25 cellular contexts compared by ENCODE assay signal in the genomic region with DNA sequence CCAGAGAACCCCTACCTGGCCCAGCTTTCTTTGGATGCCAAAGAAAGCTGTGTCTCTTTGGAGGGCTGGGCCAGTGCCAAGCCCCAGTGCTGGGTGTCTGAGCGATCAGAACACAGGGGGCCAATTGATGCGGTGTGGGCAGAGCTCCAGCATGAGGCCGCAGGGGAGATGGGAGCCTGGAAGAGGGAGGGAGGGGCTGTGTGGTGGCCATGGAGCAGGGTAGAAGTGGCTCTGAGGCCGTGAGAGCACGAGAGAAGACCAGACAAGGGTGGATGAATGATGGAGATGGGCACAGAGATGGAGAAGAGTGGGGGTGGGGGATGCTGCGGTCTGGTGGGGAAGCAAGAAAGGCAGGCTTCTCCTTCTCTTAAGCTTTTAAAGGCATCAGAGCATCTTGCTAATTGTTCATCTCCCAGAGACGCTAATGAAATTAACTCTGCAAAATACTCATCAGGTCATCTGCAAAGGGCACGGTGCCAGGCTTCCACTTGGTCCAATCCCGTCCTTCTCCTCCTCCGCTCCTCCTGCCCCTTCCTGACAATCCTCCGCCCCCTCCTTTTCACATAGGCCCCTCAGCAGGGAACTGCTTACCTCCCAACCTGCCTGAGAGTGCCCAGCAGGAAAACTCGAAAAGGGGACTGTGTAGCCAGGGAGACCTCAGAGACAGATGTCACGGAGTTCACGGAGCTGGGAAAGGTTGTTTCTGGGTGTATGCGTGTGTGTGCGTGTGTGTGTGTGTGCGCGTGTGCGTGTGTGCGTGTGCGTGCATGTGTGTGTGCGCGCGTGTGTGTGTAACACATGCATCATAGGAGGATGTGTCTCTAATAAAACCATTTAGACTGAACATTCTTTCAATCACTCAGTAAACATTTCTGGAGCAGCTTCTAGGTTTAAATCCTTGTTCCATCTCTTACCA. TPM values are rescaled to one million over a fixed set of nuclear protein-coding genes. Genes with fewer than 3 reads are reported as not detected.
A peak's percentile ranks its signal among the peaks of the same experiment; 100 is the strongest.
DNase-seq lines count a peak whose midpoint lies in the region; ATAC-seq and TF ChIP-seq lines count a peak whose summit lies in the region.
"Had no signal": no experiment of that assay in that cellular context is flagged by ENCODE, and none has a peak within 500 bp of the region (broad histone marks: within the 10 kb centered on the region; RNA-seq: fewer than 3 reads in every experiment).

No MANE protein-coding gene starts in this region.

- H3K36me3 Mint-ChIP-seq in brain = no peaks in the 10 kb centered on the region
- H3K36me3 Mint-ChIP-seq: activated naive CD4-positive, alpha-beta T cell treated with anti-CD3 and anti-CD28 coated beads, Interleukin-2, amount 50 U/mL, for 24 hours; naive thymus-derived CD4-positive, alpha-beta T cell had no signal

- H3K27me3 Mint-ChIP-seq in brain = peaks cover 37% of the 10 kb centered on the region

- no peaks in the 10 kb centered on the region for H3K36me3 ChIP-seq in heart right ventricle
- H3K36me3 ChIP-seq: cardiac muscle cell, transverse colon had no signal

- H3K27ac ChIP-seq in heart right ventricle = no peak overlapping the region
- H3K27ac ChIP-seq: cardiac muscle cell, foreskin keratinocyte, hepatocyte, HL-60, RWPE1, skin epidermis, transverse colon had no signal

- H3K4me3 Mint-ChIP-seq in brain = no peak overlapping the region
- H3K4me3 Mint-ChIP-seq: activated naive CD4-positive, alpha-beta T cell treated with anti-CD3 and anti-CD28 coated beads, Interleukin-2, amount 50 U/mL, for 24 hours; activated T-helper 17 cell treated with anti-CD3 and anti-CD28 coated beads, Interleukin-2, amount 50 U/mL, for 72 hours; H9; naive thymus-derived CD4-positive, alpha-beta T cell had no signal

- no peak overlapping the region for H3K4me3 ChIP-seq in heart right ventricle
- H3K4me3 ChIP-seq: cardiac muscle cell, hepatocyte, skin epidermis, transverse colon had no signal

- no peak for TF ChIP-seq CTCF in brain (conservative IDR thresholded peaks at IDR 0.05)
- no peak for TF ChIP-seq CTCF in heart right ventricle (IDR thresholded peaks at IDR 0.05)

- no peaks in the 10 kb centered on the region for H3K9me3 ChIP-seq in heart right ventricle
- H3K9me3 ChIP-seq: transverse colon had no signal

- ATAC-seq in heart right ventricle = no peak
- ATAC-seq: activated T-helper 17 cell treated with anti-CD3 and anti-CD28 coated beads, Interleukin-2, amount 50 U/mL, for 72 hours; left colon; naive thymus-derived CD4-positive, alpha-beta T cell had no signal

- H3K4me1 ChIP-seq in heart right ventricle = no peaks in the 10 kb centered on the region
- H3K4me1 ChIP-seq: foreskin keratinocyte, transverse colon had no signal

- H3K4me1 Mint-ChIP-seq in brain = peaks cover 15% of the 10 kb centered on the region
- H3K4me1 Mint-ChIP-seq: activated naive CD4-positive, alpha-beta T cell treated with anti-CD3 and anti-CD28 coated beads, Interleukin-2, amount 50 U/mL, for 24 hours; activated T-helper 17 cell treated with anti-CD3 and anti-CD28 coated beads, Interleukin-2, amount 50 U/mL, for 72 hours; naive thymus-derived CD4-positive, alpha-beta T cell had no signal

- intact Hi-C loops in heart right ventricle (cut with DNase I) = no loop called here

- WGBS in heart right ventricle, 2 donors = 56 to 57% methylated on average over 24 of the region's 24 CpGs

- peaks cover 0 to 70% (median 50%) of the 10 kb centered on the region in 7 donors for H3K27me3 ChIP-seq in heart right ventricle

- DNase-seq in DMS79 treated with DMSO at 0.1 percent for 48 hours (lab: John Stamatoyannopoulos, UW) = peak; percentile 59
- DNase-seq in NCI-H1092 (lab: John Stamatoyannopoulos, UW) = peak; percentile 80
- peak; percentile 95 for DNase-seq in NCI-H345 (lab: John Stamatoyannopoulos, UW)
- no peak for DNase-seq in T1000 (lab: John Stamatoyannopoulos, UW)
- no peak for DNase-seq in RKO (ENCODE audit: low spot score)
- no peak for DNase-seq in heart right ventricle
- DNase-seq: cortex of kidney; foreskin keratinocyte; GF-D8; NCI-H510A treated with DMSO at 0.1 percent for 48 hours; stimulated activated CD4-positive, alpha-beta T cell treated with anti-CD3 and anti-CD28 coated beads, Interleukin-1b, Interleukin-23, amount 100 ng/mL, for 48 hours; transverse colon had no signal

- peaks cover 0 to 9% (median 0%) of the 10 kb centered on the region in 5 experiments for H3K9me3 Mint-ChIP-seq in brain
- H3K9me3 Mint-ChIP-seq: activated naive CD4-positive, alpha-beta T cell treated with anti-CD3 and anti-CD28 coated beads, Interleukin-2, amount 50 U/mL, for 24 hours; activated T-helper 17 cell treated with anti-CD3 and anti-CD28 coated beads, Interleukin-2, amount 50 U/mL, for 72 hours; H9 had no signal

- H3K27ac Mint-ChIP-seq in brain = peak overlapping the region in 3 of 5 experiments; percentile 4 to 79 (median 25)
- H3K27ac Mint-ChIP-seq: activated naive CD4-positive, alpha-beta T cell treated with anti-CD3 and anti-CD28 coated beads, Interleukin-2, amount 50 U/mL, for 24 hours; activated T-helper 17 cell treated with anti-CD3 and anti-CD28 coated beads, Interleukin-2, amount 50 U/mL, for 72 hours; H9; naive thymus-derived CD4-positive, alpha-beta T cell had no signal

RNA-seq across cellular contexts. Expression of gene UNC5A, which starts 7.1 kb away (rescaled TPM):
- polyA plus RNA-seq in brain (ENCODE audit: insufficient read depth, low read depth, low replicate concordance) (50.6 TPM), heart right ventricle (under 1 TPM in 1 of 2 donors, not detected in 1; 0.01 TPM)
- total RNA-seq in heart right ventricle = under 1 TPM in 4 of 10 donors, not detected in 6; 0.06 to 0.35 (median 0.09) TPM
- total RNA-seq: activated T-helper 17 cell treated with anti-CD3 and anti-CD28 coated beads, Interleukin-2, amount 50 U/mL, for 72 hours; esophagus mucosa; left colon; naive thymus-derived CD4-positive, alpha-beta T cell; T-helper 2 cell treated with Interferon-gamma antibody and Interleukin-4, amounts not matched to agents 100 ng/mL and 5 ng/mL, for 36 hours had no signal
- polyA plus RNA-seq: naive thymus-derived CD4-positive, alpha-beta T cell had no signal

Comparison
In these comparisons a context has a peak if more than half of its experiments do, and no peak if none do; other contexts are left out.
1. DNase-seq: peak in DMS79 treated with DMSO at 0.1 percent for 48 hours (single experiment), NCI-H1092 (single experiment) and NCI-H345 (single experiment); none in T1000 (single experiment), RKO (single experiment) and heart right ventricle (0 of 2).
2. RNA of gene UNC5A, which starts 7.1 kb away (polyA plus RNA-seq): 50.6 TPM in brain (single experiment); 0.01 TPM in heart right ventricle; every median in the first group is over 10 times any median in the second.